In genomic region chr18:2687390-2688001, GRCh38 we compare ENCODE assay signal across 11 cellular contexts. TPM values are rescaled to one million over a fixed set of nuclear protein-coding genes. Genes with fewer than 3 reads are reported as not detected.
DNase-seq lines count a peak whose midpoint lies in the region; ATAC-seq and TF ChIP-seq lines count a peak whose summit lies in the region.
"Had no signal": no experiment of that assay in that cellular context is flagged by ENCODE, and none has a peak within 500 bp of the region (broad histone marks: within the 10 kb centered on the region; RNA-seq: fewer than 3 reads in every experiment).

No MANE protein-coding gene starts in this region.

- no peak overlapping the region for H3K4me3 ChIP-seq in CD8-positive, alpha-beta T cell (ENCODE audit: low read depth, low read length)
- H3K4me3 ChIP-seq: esophagus squamous epithelium had no signal

- H3K4me3 Mint-ChIP-seq in CD8-positive, alpha-beta T cell, result peak overlapping the region; percentile 38

- H3K27ac Mint-ChIP-seq in CD8-positive, alpha-beta T cell, result peak overlapping the region; percentile 23
- peak overlapping the region; percentile 34 to 77 for H3K27ac Mint-ChIP-seq in activated naive CD4-positive, alpha-beta T cell treated with anti-CD3 and anti-CD28 coated beads, Interleukin-2, amount 50 U/mL, for 72 hours

- peaks cover 4% of the 10 kb centered on the region for H3K9me3 ChIP-seq in CD8-positive, alpha-beta T cell (ENCODE audit: low read length)

- no peaks in the 10 kb centered on the region for H3K27me3 Mint-ChIP-seq in CD8-positive, alpha-beta T cell (ENCODE audit: low read depth)

- H3K27ac ChIP-seq in CD8-positive, alpha-beta T cell (ENCODE audit: low read depth, low read length), result no peak overlapping the region
- H3K27ac ChIP-seq: C4-2B, esophagus squamous epithelium had no signal

- intact Hi-C loops in CD8-positive, alpha-beta T cell (cut with DNase I, micrococcal nuclease), result loop anchor here in 1 of 2 experiments (5.0 kb wide), 1 partner anchor 40 kb away; no protein-coding TSS in a partner anchor

- H3K27me3 ChIP-seq in CD8-positive, alpha-beta T cell (ENCODE audit: insufficient read depth, low read length), result no peaks in the 10 kb centered on the region
- H3K27me3 ChIP-seq: esophagus squamous epithelium had no signal

- POLR2A ChIA-PET in CD8-positive, alpha-beta T cell (lab: Charles Lee), result interaction anchor here (1.3 to 3.6 kb wide), 3 partner anchors 29 to 50 kb away, joined by 4 to 12 read pairs (median 6); partner anchors contain the start of gene SMCHD1

- CTCF ChIA-PET in CD8-positive, alpha-beta T cell (lab: Charles Lee), result interaction anchor here (1.3 kb wide), 1 partner anchor 51 kb away, joined by 3 read pairs; no protein-coding TSS in a partner anchor

- no peak for TF ChIP-seq CTCF in CD8-positive, alpha-beta T cell (IDR thresholded peaks at IDR 0.05)

- peaks cover 27% of the 10 kb centered on the region for H3K4me1 ChIP-seq in CD8-positive, alpha-beta T cell (ENCODE audit: insufficient read depth, low read length)

- peaks cover 12% of the 10 kb centered on the region for H3K9me3 Mint-ChIP-seq in CD8-positive, alpha-beta T cell
- H3K9me3 Mint-ChIP-seq in activated naive CD4-positive, alpha-beta T cell treated with anti-CD3 and anti-CD28 coated beads, Interleukin-2, amount 50 U/mL, for 72 hours, result peaks cover 0 to 23% of the 10 kb centered on the region in 2 donors

- peaks cover 64% of the 10 kb centered on the region for H3K4me1 Mint-ChIP-seq in CD8-positive, alpha-beta T cell (ENCODE audit: low read depth)

- no peak for DNase-seq in CD8-positive, alpha-beta T cell
- DNase-seq in activated naive CD4-positive, alpha-beta T cell treated with anti-CD3 and anti-CD28 coated beads, Interleukin-2, amount 50 U/mL, for 72 hours (ENCODE audit: low spot score in 2 of 2), result no peak
- no peak for DNase-seq in nucleus accumbens (lab: John Stamatoyannopoulos, UW)
- no peak for DNase-seq in activated effector memory CD4-positive, alpha-beta T cell treated with Interleukin-2 at 50 U/mL for 16 hours
- no peak for DNase-seq in NCI-H2171 treated with DMSO at 0.1 percent for 48 hours (lab: John Stamatoyannopoulos, UW)
- DNase-seq: esophagus squamous epithelium, substantia nigra had no signal

- peaks cover 82% of the 10 kb centered on the region for H3K36me3 Mint-ChIP-seq in CD8-positive, alpha-beta T cell
- H3K36me3 Mint-ChIP-seq in activated naive CD4-positive, alpha-beta T cell treated with anti-CD3 and anti-CD28 coated beads, Interleukin-2, amount 50 U/mL, for 72 hours, result peaks cover 42 to 67% of the 10 kb centered on the region in 2 donors

- peaks cover 44% of the 10 kb centered on the region for H3K36me3 ChIP-seq in CD8-positive, alpha-beta T cell (ENCODE audit: insufficient read depth, low read length)

- no peak for ATAC-seq in CD8-positive, alpha-beta T cell
- peak; percentile 55 for ATAC-seq in GM19043 (IDR thresholded peaks at IDR 0.05; ENCODE audit: low read depth, unreplicated experiment)
- peak; percentile 58 for ATAC-seq in HG03039 (IDR thresholded peaks at IDR 0.05; ENCODE audit: unreplicated experiment)
- no peak for ATAC-seq in activated naive CD4-positive, alpha-beta T cell treated with anti-CD3 and anti-CD28 coated beads, Interleukin-2, amount 50 U/mL, for 72 hours
- ATAC-seq in GM21786 (IDR thresholded peaks at IDR 0.05; ENCODE audit: unreplicated experiment), result no peak

RNA-seq across cellular contexts. Expression of gene SMCHD1, which starts 32.0 kb away (rescaled TPM):
- total RNA-seq in CD8-positive, alpha-beta T cell, result 100 to 1,000 TPM; 305 to 306 TPM
- total RNA-seq in activated naive CD4-positive, alpha-beta T cell treated with anti-CD3 and anti-CD28 coated beads, Interleukin-2, amount 50 U/mL, for 72 hours, result 100 to 1,000 TPM; 112 to 136 TPM

Comparison
In these comparisons a context has a peak if more than half of its experiments do, and no peak if none do; other contexts are left out.
1. ATAC-seq: peak in GM19043 (single experiment) and HG03039 (single experiment); none in CD8-positive, alpha-beta T cell (single experiment), activated naive CD4-positive, alpha-beta T cell treated with anti-CD3 and anti-CD28 coated beads, Interleukin-2, amount 50 U/mL, for 72 hours (0 of 2) and GM21786 (single experiment).